ENCODE assay signal across 1 cellular context in genomic region chr9:129595903-129596540, GRCh38.
TF ChIP-seq lines count a peak whose summit lies in the region.

No MANE protein-coding gene starts in this region.

TF ChIP-seq in K562, 482 proteins besides CTCF, POLR2A, EP300 and RAD21 (continued from another document and continues in another):
- TF ChIP-seq DEAF1 (CRISPR knock-in tag; IDR thresholded peaks at IDR 0.05) (no peak), TAF7 (tag; IDR thresholded peaks at IDR 0.05) (peak; percentile 79), LARP7 (IDR thresholded peaks at IDR 0.05) (no peak), FOXA3 (CRISPR knock-in tag; conservative IDR thresholded peaks at IDR 0.05 in 1 of 2, IDR thresholded peaks at IDR 0.05 in 1 of 2) (no peak), REST (CRISPR knock-in tag; IDR thresholded peaks at IDR 0.05; ENCODE audit: low read depth) (peak; percentile 33; the same call in 1 of the 2 replicates), HDGF (IDR thresholded peaks at IDR 0.05) (no peak), SRF (CRISPR knock-in tag; IDR thresholded peaks at IDR 0.05) (no peak), TOE1 (IDR thresholded peaks at IDR 0.05; ENCODE audit: borderline replicate concordance) (peak; percentile 19; the same call in 1 of the 2 replicates), TOE1 (CRISPR knock-in tag; IDR thresholded peaks at IDR 0.05; ENCODE audit: borderline replicate concordance, low read depth) (no peak), HNRNPK (IDR thresholded peaks at IDR 0.05; ENCODE audit: low read depth, low read length, poor library complexity, severe bottlenecking) (no peak), RBM14 (IDR thresholded peaks at IDR 0.05; ENCODE audit: borderline replicate concordance, insufficient read depth, low read depth, low read length) (no peak), E4F1 (CRISPR knock-in tag; IDR thresholded peaks at IDR 0.05; ENCODE audit: borderline replicate concordance) (no peak), L3MBTL2 (IDR thresholded peaks at IDR 0.05) (peak; percentile 64), ZNF407 (IDR thresholded peaks at IDR 0.05; ENCODE audit: low read depth) (no peak), ZNF696 (CRISPR knock-in tag; conservative IDR thresholded peaks at IDR 0.05) (no peak), ZNF217 (CRISPR knock-in tag; IDR thresholded peaks at IDR 0.05) (no peak), CBX1 (IDR thresholded peaks at IDR 0.05; ENCODE audit: low read depth) (peak; percentile 88; the same call in 1 of the 2 replicates), BRCA1 (IDR thresholded peaks at IDR 0.05) (no peak), BRCA1 (CRISPR knock-in tag; IDR thresholded peaks at IDR 0.05) (no peak), ZNF830 (CRISPR knock-in tag; IDR thresholded peaks at IDR 0.05) (no peak), NELFE (IDR thresholded peaks at IDR 0.05; ENCODE audit: insufficient read depth, insufficient read length) (no peak), RUNX1 (IDR thresholded peaks at IDR 0.05; ENCODE audit: low read depth) (no peak), CREB1 (IDR thresholded peaks at IDR 0.05) (0 out of 2 replicates have a peak, but pooled peaks have one; percentile 29), CREB1 (CRISPR knock-in tag; IDR thresholded peaks at IDR 0.05) (no peak), DLX4 (CRISPR knock-in tag; IDR thresholded peaks at IDR 0.05) (no peak), GATAD2A (IDR thresholded peaks at IDR 0.05) (no peak), NCOA6 (IDR thresholded peaks at IDR 0.05) (no peak), DIDO1 (tag; IDR thresholded peaks at IDR 0.05; ENCODE audit: low read depth) (no peak), CTBP1 (IDR thresholded peaks at IDR 0.05; ENCODE audit: borderline replicate concordance) (peak; percentile 50; the same call in 1 of the 2 replicates), PRMT5 (CRISPR knock-in tag; IDR thresholded peaks at IDR 0.05) (no peak), MAFG (tag; conservative IDR thresholded peaks at IDR 0.05) (no peak), BCL6 (CRISPR knock-in tag; IDR thresholded peaks at IDR 0.05) (peak; percentile 67), BMI1 (IDR thresholded peaks at IDR 0.05; ENCODE audit: low read length) (no peak), ZNF12 (CRISPR knock-in tag; IDR thresholded peaks at IDR 0.05) (no peak), ZNF263 (CRISPR knock-in tag; IDR thresholded peaks at IDR 0.05; ENCODE audit: borderline replicate concordance) (peak; percentile 19; the same call in 1 of the 2 replicates), KDM1A (IDR thresholded peaks at IDR 0.05) (peak; percentile 100), PML (IDR thresholded peaks at IDR 0.05; ENCODE audit: low read length) (no peak), SMAD1 (IDR thresholded peaks at IDR 0.05; ENCODE audit: low read depth, low read length, partially characterized antibody) (no peak), FOXM1 (IDR thresholded peaks at IDR 0.05; ENCODE audit: low read depth) (peak; percentile 60; the same call in 1 of the 2 replicates), FOXM1 (CRISPR knock-in tag; IDR thresholded peaks at IDR 0.05; ENCODE audit: low read depth) (no peak), ZNF445 (CRISPR knock-in tag; IDR thresholded peaks at IDR 0.05; ENCODE audit: low read depth) (0 out of 2 replicates have a peak, but pooled peaks have one; percentile 62), MTA3 (IDR thresholded peaks at IDR 0.05; ENCODE audit: borderline replicate concordance) (peak; percentile 64; the same call in 1 of the 2 replicates), CHD1 (IDR thresholded peaks at IDR 0.05; ENCODE audit: low read length) (no peak), GABPB1 (CRISPR knock-in tag; IDR thresholded peaks at IDR 0.05) (peak; percentile 69), STAT5A (IDR thresholded peaks at IDR 0.05; ENCODE audit: borderline replicate concordance, low read length) (peak; percentile 33; the same call in 1 of the 2 replicates), XRCC3 (IDR thresholded peaks at IDR 0.05) (no peak), GTF2F1 (IDR thresholded peaks at IDR 0.05; ENCODE audit: low read depth, low read length) (no peak), NCOA2 (IDR thresholded peaks at IDR 0.05; ENCODE audit: partially characterized antibody in 2 of 2) (no peak), POLR2AphosphoS2 (IDR thresholded peaks at IDR 0.05; ENCODE audit: low read length) (no peak), ZNF507 (tag; conservative IDR thresholded peaks at IDR 0.05) (no peak), POLR2H (tag; IDR thresholded peaks at IDR 0.05; ENCODE audit: low read depth) (no peak), CXXC5 (CRISPR knock-in tag; IDR thresholded peaks at IDR 0.05) (peak; percentile 72), ZNF140 (CRISPR knock-in tag; IDR thresholded peaks at IDR 0.05) (no peak), MAFK (IDR thresholded peaks at IDR 0.05; ENCODE audit: low read length) (no peak), FOXJ2 (tag; IDR thresholded peaks at IDR 0.05) (no peak), FUS (optimal IDR thresholded peaks at IDR 0.05; ENCODE audit: low read depth, low read length) (no peak), SIRT6 (IDR thresholded peaks at IDR 0.05; ENCODE audit: low read depth, low read length) (no peak), ELF2 (CRISPR knock-in tag; IDR thresholded peaks at IDR 0.05) (0 out of 2 replicates have a peak, but pooled peaks have one; percentile 34), TGIF2 (CRISPR knock-in tag; IDR thresholded peaks at IDR 0.05) (no peak), MAZ (CRISPR knock-in tag; conservative IDR thresholded peaks at IDR 0.05 in 1 of 2, IDR thresholded peaks at IDR 0.05 in 1 of 2) (peak; percentile 45 to 80; a peak in 2 of 4 replicates), YBX1 (IDR thresholded peaks at IDR 0.05) (no peak)
- TF ChIP-seq, protein P1, sequence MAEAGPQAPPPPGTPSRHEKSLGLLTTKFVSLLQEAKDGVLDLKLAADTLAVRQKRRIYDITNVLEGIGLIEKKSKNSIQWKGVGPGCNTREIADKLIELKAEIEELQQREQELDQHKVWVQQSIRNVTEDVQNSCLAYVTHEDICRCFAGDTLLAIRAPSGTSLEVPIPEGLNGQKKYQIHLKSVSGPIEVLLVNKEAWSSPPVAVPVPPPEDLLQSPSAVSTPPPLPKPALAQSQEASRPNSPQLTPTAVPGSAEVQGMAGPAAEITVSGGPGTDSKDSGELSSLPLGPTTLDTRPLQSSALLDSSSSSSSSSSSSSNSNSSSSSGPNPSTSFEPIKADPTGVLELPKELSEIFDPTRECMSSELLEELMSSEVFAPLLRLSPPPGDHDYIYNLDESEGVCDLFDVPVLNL (CRISPR knock-in tag; IDR thresholded peaks at IDR 0.05; ENCODE audit: low read depth), result no peak
